26 cellular contexts compared by ENCODE assay signal in genomic region chr18:26928669-26929313, GRCh38.
DNase-seq lines count a peak whose midpoint lies in the region; ATAC-seq, FAIRE-seq and TF ChIP-seq lines count a peak whose summit lies in the region.
"Had no signal": no experiment of that assay in that cellular context is flagged by ENCODE, and none has a peak within 500 bp of the region (broad histone marks: within the 10 kb centered on the region; RNA-seq: fewer than 3 reads in every experiment).

No MANE protein-coding gene starts in this region.

- H3K4me1 Mint-ChIP-seq in GM23338 = peaks cover 30% of the 10 kb centered on the region

- peaks cover 3% of the 10 kb centered on the region for H3K27me3 Mint-ChIP-seq in GM23338 (ENCODE audit: insufficient read depth, low read depth, poor library complexity)
- H3K27me3 Mint-ChIP-seq: CD4-positive, alpha-beta T cell had no signal

- no peaks in the 10 kb centered on the region for H3K9me3 Mint-ChIP-seq in GM23338

- no peak overlapping the region for H2AK5ac ChIP-seq in trophoblast cell (ENCODE audit: low read length)

- no peak for TF ChIP-seq CTCF in GM23338 (conservative IDR thresholded peaks at IDR 0.05; ENCODE audit: low read depth in 2 of 2)
- no peak for TF ChIP-seq CTCF in kidney (IDR thresholded peaks at IDR 0.05; ENCODE audit: borderline replicate concordance, extremely low read depth, insufficient read depth)

- H3K9ac ChIP-seq in kidney (ENCODE audit: low read length in 2 of 2) (no peak overlapping the region), trophoblast cell (ENCODE audit: low read length) (no peak overlapping the region)
- H3K9ac ChIP-seq: BLaER1 had no signal

- peaks cover 1% of the 10 kb centered on the region; the same call in 1 of the 3 replicates for H3K36me3 Mint-ChIP-seq in GM23338 (ENCODE audit: low read depth)

- no peak overlapping the region for H2AFZ ChIP-seq in GM23338
- H2AFZ ChIP-seq in trophoblast cell (ENCODE audit: insufficient read depth, low read length, poor library complexity) = no peak overlapping the region

- H3K4me3 ChIP-seq in GM23338 = no peak overlapping the region
- no peak overlapping the region for H3K4me3 ChIP-seq in kidney (ENCODE audit: low read length in 2 of 2)
- no peak overlapping the region for H3K4me3 ChIP-seq in trophoblast cell (ENCODE audit: low read depth, low read length)
- H3K4me3 ChIP-seq: BLaER1, MG63, SJSA1 had no signal

- H3K23ac ChIP-seq in trophoblast cell (ENCODE audit: low read length) = no peak overlapping the region

- no peak overlapping the region for H3K4ac ChIP-seq in trophoblast cell (ENCODE audit: low read depth, low read length)

- no peaks in the 10 kb centered on the region for H4K20me1 ChIP-seq in GM23338 (replicated peaks; ENCODE audit: insufficient read depth)
- H4K20me1 ChIP-seq: BLaER1 had no signal

- H2BK120ac ChIP-seq in trophoblast cell (ENCODE audit: insufficient read depth, low read length, poor library complexity) = no peak overlapping the region

- no peak overlapping the region for H3K4me3 Mint-ChIP-seq in GM23338
- H3K4me3 Mint-ChIP-seq: CD4-positive, alpha-beta T cell had no signal

- H3K36me3 ChIP-seq in GM23338 (ENCODE audit: insufficient read depth) (no peaks in the 10 kb centered on the region), kidney (ENCODE audit: control insufficient read depth in 1 of 2, insufficient read depth in 2 of 2, low read length in 2 of 2) (no peaks in the 10 kb centered on the region), trophoblast cell (ENCODE audit: control insufficient read depth in 1 of 2, insufficient read depth in 2 of 2, low read length in 2 of 2) (no peaks in the 10 kb centered on the region)
- H3K36me3 ChIP-seq: BLaER1, MG63, SJSA1 had no signal

- no peak overlapping the region for H4K8ac ChIP-seq in trophoblast cell (ENCODE audit: low read depth, low read length)

- no peak for FAIRE-seq in kidney (lab: Jason Lieb, UNC)
- FAIRE-seq: A204.1, D721Med, GM18507 had no signal

- no peak for DNase-seq in GM23338 (ENCODE audit: low spot score)
- DNase-seq in astrocyte of the hippocampus (ENCODE audit: low read depth, low spot score) = peak; percentile 6
- peak; percentile 55 for DNase-seq in kidney
- DNase-seq in trophoblast cell = no peak
- DNase-seq in NCI-H2107 (lab: John Stamatoyannopoulos, UW) = no peak
- no peak for DNase-seq in NCI-H2107 treated with DMSO at 0.1 percent for 48 hours (lab: John Stamatoyannopoulos, UW; ENCODE audit: unreplicated experiment)
- DNase-seq in NCI-H1417 (lab: John Stamatoyannopoulos, UW) = no peak
- DNase-seq in activated CD4-positive, alpha-beta T cell treated with anti-CD3 and anti-CD28 coated beads for 1 hour = no peak
- DNase-seq: CD4-positive, alpha-beta T cell; DMS53; H7; KBM-7; MG63; NCI-H1105 treated with DMSO at 0.1 percent for 48 hours; NCI-H1694; NCI-H2081 treated with DMSO at 0.1 percent for 48 hours; NCI-H446 treated with DMSO at 0.1 percent for 48 hours; NCI-H526; NCI-H82; Right ventricle myocardium superior; RPMI8226 had no signal

- ATAC-seq in GM23338 = no peak

- no peak overlapping the region for H2BK5ac ChIP-seq in trophoblast cell (ENCODE audit: low read depth, low read length, poor library complexity)

- intact Hi-C loops in kidney (cut with DNase I) = no loop called here

- no peak overlapping the region for H3K14ac ChIP-seq in trophoblast cell (ENCODE audit: low read length)

- H3K27ac ChIP-seq in GM23338 (ENCODE audit: low read depth) (no peak overlapping the region), kidney (ENCODE audit: low read depth in 2 of 2, low read length in 2 of 2) (no peak overlapping the region), trophoblast cell (ENCODE audit: low read depth, low read length) (peak overlapping the region; percentile 38)
- H3K27ac ChIP-seq: BLaER1, SJSA1 had no signal

- H3K9me3 ChIP-seq in kidney (ENCODE audit: control insufficient read depth in 1 of 2, low read length in 2 of 2) (no peaks in the 10 kb centered on the region), trophoblast cell (ENCODE audit: insufficient read depth, low read depth, low read length) (peaks cover 2% of the 10 kb centered on the region)
- H3K9me3 ChIP-seq: BLaER1, MG63, SJSA1 had no signal

- no peak overlapping the region for H3K18ac ChIP-seq in trophoblast cell (ENCODE audit: low read length)

- H2BK12ac ChIP-seq in trophoblast cell (ENCODE audit: low read length) = no peak overlapping the region

- H3K4me2 ChIP-seq in GM23338 (peak overlapping the region; percentile 54), trophoblast cell (ENCODE audit: low read length) (no peak overlapping the region)
- H3K4me2 ChIP-seq: BLaER1 had no signal

- H3K27me3 ChIP-seq in GM23338 (ENCODE audit: insufficient read depth) = no peaks in the 10 kb centered on the region
- no peaks in the 10 kb centered on the region for H3K27me3 ChIP-seq in trophoblast cell (ENCODE audit: insufficient read depth, low read length)
- H3K27me3 ChIP-seq: BLaER1, MG63, SJSA1 had no signal

- H3K4me1 ChIP-seq in GM23338 (ENCODE audit: insufficient read depth) (peaks cover 17% of the 10 kb centered on the region), kidney (ENCODE audit: control insufficient read depth in 1 of 2, insufficient read depth in 1 of 2, low read depth in 1 of 2, low read length in 2 of 2) (peaks cover 0 to 3% of the 10 kb centered on the region in 2 donors), trophoblast cell (ENCODE audit: control insufficient read depth in 1 of 2, insufficient read depth in 2 of 2, low read length in 2 of 2) (peaks cover 0 to 9% of the 10 kb centered on the region in 2 experiments)
- H3K4me1 ChIP-seq: BLaER1, SJSA1 had no signal

- no CpG with 5 or more reads among the region's 3 CpGs for WGBS in trophoblast cell (ENCODE audit: extremely low coverage, insufficient coverage, insufficient read length)

- no peak overlapping the region for H4K91ac ChIP-seq in trophoblast cell (ENCODE audit: low read depth, low read length)

- H3F3A ChIP-seq in GM23338 (replicated peaks; ENCODE audit: low read depth) = no peaks in the 10 kb centered on the region

- H3K9me2 ChIP-seq in GM23338 (ENCODE audit: insufficient read depth) = peaks cover 6% of the 10 kb centered on the region

- no peak overlapping the region for H4K12ac ChIP-seq in trophoblast cell (ENCODE audit: low read depth, low read length)

- no peaks in the 10 kb centered on the region for H3K79me1 ChIP-seq in trophoblast cell (ENCODE audit: low read length)

- H3K79me2 ChIP-seq in GM23338 (replicated peaks; ENCODE audit: insufficient read depth) = no peaks in the 10 kb centered on the region
- H3K79me2 ChIP-seq in trophoblast cell (ENCODE audit: control insufficient read depth, insufficient read depth, low read length, poor library complexity) = no peaks in the 10 kb centered on the region

- no peak overlapping the region for H3K27ac Mint-ChIP-seq in GM23338
- H3K27ac Mint-ChIP-seq: CD4-positive, alpha-beta T cell had no signal

TF ChIP-seq in GM23338, 12 proteins besides CTCF, POLR2A, EP300 and RAD21 (continues in another document):
- no peak for TF ChIP-seq STAT1 (IDR thresholded peaks at IDR 0.05; ENCODE audit: unreplicated experiment)
- TF ChIP-seq EZH2phosphoT487 (IDR thresholded peaks at IDR 0.05; ENCODE audit: unreplicated experiment) = no peak
- no peak for TF ChIP-seq NANOG (IDR thresholded peaks at IDR 0.05; ENCODE audit: borderline replicate concordance)
- TF ChIP-seq JUNB (IDR thresholded peaks at IDR 0.05; ENCODE audit: unreplicated experiment) = no peak
- no peak for TF ChIP-seq ZNF114 (CRISPR knock-in tag; IDR thresholded peaks at IDR 0.05)
- no peak for TF ChIP-seq POLR2AphosphoS5 (IDR thresholded peaks at IDR 0.05; ENCODE audit: low read depth)
- no peak for TF ChIP-seq REST (IDR thresholded peaks at IDR 0.05; ENCODE audit: unreplicated experiment)
- TF ChIP-seq EZH2 (IDR thresholded peaks at IDR 0.05; ENCODE audit: low read depth, unreplicated experiment) = no peak

Comparison
In these comparisons a context has a peak if more than half of its experiments do, and no peak if none do; other contexts are left out.
1. DNase-seq: peak in astrocyte of the hippocampus (single experiment) and kidney (single experiment); none in GM23338 (single experiment), trophoblast cell (0 of 2), NCI-H2107 (single experiment), NCI-H2107 treated with DMSO at 0.1 percent for 48 hours (single experiment), NCI-H1417 (0 of 3) and activated CD4-positive, alpha-beta T cell treated with anti-CD3 and anti-CD28 coated beads for 1 hour (single experiment).